ENCODE assay signal across 1 cellular context in the genomic region with DNA sequence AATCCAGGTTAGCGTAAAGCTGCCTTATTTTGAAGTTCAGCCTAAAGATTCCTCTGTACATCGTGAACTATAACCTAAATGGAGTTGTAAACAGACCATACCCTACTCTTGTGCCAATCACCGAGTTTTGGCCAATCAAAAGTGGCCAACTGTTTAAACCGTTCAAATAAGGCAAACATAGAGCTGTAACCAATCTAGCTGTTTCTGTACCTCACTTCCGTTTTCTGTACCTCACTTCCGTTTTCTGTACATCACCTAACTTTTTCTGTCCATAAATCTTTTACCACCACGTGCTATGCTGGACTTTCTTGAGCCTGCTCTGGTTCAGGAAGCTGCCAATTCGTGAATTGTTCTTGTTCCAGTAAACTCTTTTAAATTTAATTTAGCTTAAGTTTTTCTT.
TF ChIP-seq lines count a peak whose summit lies in the region.

No MANE protein-coding gene starts in this region.

TF ChIP-seq in HepG2, 621 proteins besides CTCF, POLR2A, EP300 and RAD21:
- TF ChIP-seq ZBTB40 (IDR thresholded peaks at IDR 0.05), result peak; percentile 5; the same call in 1 of the 2 replicates
- TF ChIP-seq ZBTB40 (CRISPR knock-in tag; IDR thresholded peaks at IDR 0.05), result no peak
- TF ChIP-seq ZNF709 (CRISPR knock-in tag; IDR thresholded peaks at IDR 0.05), result no peak
- no peak for TF ChIP-seq ZKSCAN1 (IDR thresholded peaks at IDR 0.05; ENCODE audit: low read length)
- TF ChIP-seq GABPB1 (CRISPR knock-in tag; IDR thresholded peaks at IDR 0.05), result peak; percentile 37; the same call in 1 of the 2 replicates
- no peak for TF ChIP-seq GABPA (IDR thresholded peaks at IDR 0.05; ENCODE audit: low read depth, low read length)
- peak; percentile 71 for TF ChIP-seq GABPA (CRISPR knock-in tag; IDR thresholded peaks at IDR 0.05; ENCODE audit: low read depth)
- TF ChIP-seq, protein P1, sequence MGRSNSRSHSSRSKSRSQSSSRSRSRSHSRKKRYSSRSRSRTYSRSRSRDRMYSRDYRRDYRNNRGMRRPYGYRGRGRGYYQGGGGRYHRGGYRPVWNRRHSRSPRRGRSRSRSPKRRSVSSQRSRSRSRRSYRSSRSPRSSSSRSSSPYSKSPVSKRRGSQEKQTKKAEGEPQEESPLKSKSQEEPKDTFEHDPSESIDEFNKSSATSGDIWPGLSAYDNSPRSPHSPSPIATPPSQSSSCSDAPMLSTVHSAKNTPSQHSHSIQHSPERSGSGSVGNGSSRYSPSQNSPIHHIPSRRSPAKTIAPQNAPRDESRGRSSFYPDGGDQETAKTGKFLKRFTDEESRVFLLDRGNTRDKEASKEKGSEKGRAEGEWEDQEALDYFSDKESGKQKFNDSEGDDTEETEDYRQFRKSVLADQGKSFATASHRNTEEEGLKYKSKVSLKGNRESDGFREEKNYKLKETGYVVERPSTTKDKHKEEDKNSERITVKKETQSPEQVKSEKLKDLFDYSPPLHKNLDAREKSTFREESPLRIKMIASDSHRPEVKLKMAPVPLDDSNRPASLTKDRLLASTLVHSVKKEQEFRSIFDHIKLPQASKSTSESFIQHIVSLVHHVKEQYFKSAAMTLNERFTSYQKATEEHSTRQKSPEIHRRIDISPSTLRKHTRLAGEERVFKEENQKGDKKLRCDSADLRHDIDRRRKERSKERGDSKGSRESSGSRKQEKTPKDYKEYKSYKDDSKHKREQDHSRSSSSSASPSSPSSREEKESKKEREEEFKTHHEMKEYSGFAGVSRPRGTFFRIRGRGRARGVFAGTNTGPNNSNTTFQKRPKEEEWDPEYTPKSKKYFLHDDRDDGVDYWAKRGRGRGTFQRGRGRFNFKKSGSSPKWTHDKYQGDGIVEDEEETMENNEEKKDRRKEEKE (IDR thresholded peaks at IDR 0.05), result no peak
- no peak for TF ChIP-seq CREBL2 (CRISPR knock-in tag; IDR thresholded peaks at IDR 0.05; ENCODE audit: borderline replicate concordance)
- TF ChIP-seq, protein P2, sequence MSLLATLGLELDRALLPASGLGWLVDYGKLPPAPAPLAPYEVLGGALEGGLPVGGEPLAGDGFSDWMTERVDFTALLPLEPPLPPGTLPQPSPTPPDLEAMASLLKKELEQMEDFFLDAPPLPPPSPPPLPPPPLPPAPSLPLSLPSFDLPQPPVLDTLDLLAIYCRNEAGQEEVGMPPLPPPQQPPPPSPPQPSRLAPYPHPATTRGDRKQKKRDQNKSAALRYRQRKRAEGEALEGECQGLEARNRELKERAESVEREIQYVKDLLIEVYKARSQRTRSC (CRISPR knock-in tag; IDR thresholded peaks at IDR 0.05; ENCODE audit: low read depth), result no peak
- TF ChIP-seq SRSF4 (IDR thresholded peaks at IDR 0.05; ENCODE audit: low read depth, low read length, poor library complexity, severe bottlenecking), result no peak
